11 cellular contexts compared by ENCODE assay signal in the genomic region with DNA sequence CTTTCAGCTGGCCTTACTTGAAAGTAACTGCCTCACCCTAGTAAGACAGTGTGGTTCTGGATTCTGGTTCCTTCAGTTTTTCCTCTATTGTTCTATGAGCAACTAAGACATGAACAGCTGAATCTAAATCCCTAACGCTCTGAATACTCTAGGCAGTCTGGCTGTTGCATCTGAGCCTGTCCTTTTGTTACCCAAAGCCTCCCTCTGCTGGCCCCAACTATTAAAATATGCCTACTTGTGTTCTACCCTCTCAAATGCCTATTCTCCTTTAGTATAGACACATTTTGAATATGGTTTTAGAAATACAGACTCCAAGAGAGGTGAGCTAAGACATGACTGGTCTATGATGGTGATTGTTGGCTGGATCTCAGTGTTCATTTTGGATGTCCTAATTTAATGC.
DNase-seq lines count a peak whose midpoint lies in the region; ATAC-seq and TF ChIP-seq lines count a peak whose summit lies in the region.
"Had no signal": no experiment of that assay in that cellular context is flagged by ENCODE, and none has a peak within 500 bp of the region (broad histone marks: within the 10 kb centered on the region; RNA-seq: fewer than 3 reads in every experiment).

No MANE protein-coding gene starts in this region.

- H3K27me3 ChIP-seq in SJCRH30 = no peaks in the 10 kb centered on the region
- no peaks in the 10 kb centered on the region for H3K27me3 ChIP-seq in heart right ventricle
- H3K27me3 ChIP-seq: upper lobe of left lung had no signal

- DNase-seq in NCI-H1092 treated with DMSO at 0.1 percent for 48 hours (lab: John Stamatoyannopoulos, UW) (peak; percentile 34), NCI-H1092 (lab: John Stamatoyannopoulos, UW) (no peak), SJCRH30 (peak; percentile 47 to 72), heart right ventricle (peak in 1 of 2 donors; percentile 17), stromal cell of bone marrow (ENCODE audit: low read depth) (peak; percentile 3), NCI-H1930 (lab: John Stamatoyannopoulos, UW) (no peak)
- DNase-seq in stimulated activated CD4-positive, alpha-beta T cell treated with anti-CD3 and anti-CD28 coated beads, Interleukin-1b, Interleukin-23, amount 100 ng/mL, for 48 hours = no peak
- DNase-seq in stimulated activated CD4-positive, alpha-beta T cell treated with anti-CD3 and anti-CD28 coated beads, Interleukin-4, amount 100 ng/mL, for 4 hours = no peak
- DNase-seq: islet precursor cell, upper lobe of left lung had no signal

- TF ChIP-seq CTCF in heart right ventricle (IDR thresholded peaks at IDR 0.05) = peak in 7 of 9 donors; percentile 19 to 56 (median 45)

- no peaks in the 10 kb centered on the region for H3K4me1 ChIP-seq in SJCRH30
- H3K4me1 ChIP-seq in heart right ventricle = peaks cover 0 to 9% (median 0%) of the 10 kb centered on the region in 9 donors
- H3K4me1 ChIP-seq: A549, upper lobe of left lung had no signal

- intact Hi-C loops in heart right ventricle (cut with DNase I) = loop anchor here in 4 of 10 donors (2.0 to 10.0 kb wide), 4 partner anchors 108 to 518 kb away; no protein-coding TSS in a partner anchor

- H3K36me3 ChIP-seq in SJCRH30 (no peaks in the 10 kb centered on the region), heart right ventricle (no peaks in the 10 kb centered on the region)
- H3K36me3 ChIP-seq: upper lobe of left lung had no signal

- H3K4me3 ChIP-seq in SJCRH30 (no peak overlapping the region), heart right ventricle (no peak overlapping the region)
- H3K4me3 ChIP-seq: A549, upper lobe of left lung had no signal

- H3K9me3 ChIP-seq in SJCRH30 (replicated peaks) (no peaks in the 10 kb centered on the region), heart right ventricle (peaks cover 0 to 13% (median 6%) of the 10 kb centered on the region in 11 donors)
- H3K9me3 ChIP-seq: A549 had no signal

- WGBS in heart right ventricle, 2 donors = 18 to 24% methylated on average over 1 of the region's 1 CpG

- ATAC-seq in heart right ventricle = peak in 7 of 8 donors; percentile 67 to 88 (median 77)
- ATAC-seq: A549 had no signal

- H3K27ac ChIP-seq in SJCRH30 = no peak overlapping the region
- H3K27ac ChIP-seq in heart right ventricle = no peak overlapping the region
- H3K27ac ChIP-seq: A549, upper lobe of left lung had no signal

Comparison
In these comparisons a context has a peak if more than half of its experiments do, and no peak if none do; other contexts are left out.
1. DNase-seq: peak in NCI-H1092 treated with DMSO at 0.1 percent for 48 hours (single experiment), SJCRH30 (2 of 2) and stromal cell of bone marrow (single experiment); none in NCI-H1092 (single experiment), NCI-H1930 (0 of 2), stimulated activated CD4-positive, alpha-beta T cell treated with anti-CD3 and anti-CD28 coated beads, Interleukin-1b, Interleukin-23, amount 100 ng/mL, for 48 hours (single experiment) and stimulated activated CD4-positive, alpha-beta T cell treated with anti-CD3 and anti-CD28 coated beads, Interleukin-4, amount 100 ng/mL, for 4 hours (0 of 2).